In genomic region chr11:125285844-125286243, GRCh38 we compare ENCODE assay signal across 19 cellular contexts.
"Had no signal": no experiment of that assay in that cellular context is flagged by ENCODE, and none has a peak within 500 bp of the region (broad histone marks: within the 10 kb centered on the region; RNA-seq: fewer than 3 reads in every experiment).

No MANE protein-coding gene starts in this region.

- H3K36me3 Mint-ChIP-seq: activated naive CD8-positive, alpha-beta T cell treated with anti-CD3 and anti-CD28 coated beads, Interleukin-2, amount 10 ng/mL, durations not matched to agents 7 days and 5 days had no signal

- ATAC-seq: activated CD8-positive, alpha-beta T cell treated with anti-CD3 and anti-CD28 coated beads, Interleukin-2, amount 10 ng/mL, durations not matched to agents 7 days and 5 days; SK-N-SH treated with all-trans-retinoic acid at 6 μM for 48 hours; stimulated activated naive CD8-positive, alpha-beta T cell treated with anti-CD3 and anti-CD28 coated beads, Interleukin-15, Interleukin-2, amounts not matched to agents 100 U/mL and 50 U/mL, for 24 hours had no signal

- H3K4me3 ChIP-seq: cardiac muscle cell, left ventricle myocardium inferior, prostate gland, right atrium auricular region had no signal

- H3K4me3 Mint-ChIP-seq: activated CD8-positive, alpha-beta T cell treated with anti-CD3 and anti-CD28 coated beads, Interleukin-2, amount 10 ng/mL, durations not matched to agents 7 days and 5 days; activated naive CD8-positive, alpha-beta T cell treated with anti-CD3 and anti-CD28 coated beads, Interleukin-2, amount 10 ng/mL, durations not matched to agents 7 days and 5 days; dendritic cell treated with granulocyte-macrophage colony-stimulating factor and Interleukin-4, amounts not matched to agents 40 ng/mL and 50 ng/mL, for 4 days had no signal

- H3K27ac ChIP-seq: cardiac muscle cell, prostate gland, right atrium auricular region had no signal

- H3K9me3 Mint-ChIP-seq: activated naive CD8-positive, alpha-beta T cell treated with anti-CD3 and anti-CD28 coated beads, Interleukin-2, amount 10 ng/mL, durations not matched to agents 7 days and 5 days; activated T-helper 2 cell treated with anti-CD3 and anti-CD28 coated beads, Interferon-gamma antibody, Interleukin-2, Interleukin-4, amounts not matched to agents 10 μg/mL and 5 μg/mL and 100 μg/mL, durations not matched to agents 14 hours and 24 hours and 36 hours; dendritic cell treated with granulocyte-macrophage colony-stimulating factor and Interleukin-4, amounts not matched to agents 40 ng/mL and 50 ng/mL, for 4 days had no signal

- H3K4me1 Mint-ChIP-seq: activated naive CD8-positive, alpha-beta T cell treated with anti-CD3 and anti-CD28 coated beads, Interleukin-2, amount 10 ng/mL, durations not matched to agents 7 days and 5 days had no signal

- DNase-seq: activated CD4-positive, alpha-beta T cell treated with anti-CD3 and anti-CD28 coated beads for 1 hour; activated CD4-positive, alpha-beta T cell treated with anti-CD3 and anti-CD28 coated beads, Interleukin-2, amount 50 U/mL, for 1 hour; activated CD8-positive, alpha-beta T cell treated with anti-CD3 and anti-CD28 coated beads, Interleukin-2, amount 10 ng/mL, durations not matched to agents 7 days and 5 days; activated naive CD4-positive, alpha-beta T cell; activated naive CD8-positive, alpha-beta T cell treated with anti-CD3 and anti-CD28 coated beads, Interleukin-2, amount 10 ng/mL, durations not matched to agents 7 days and 5 days; activated T-cell treated with anti-CD3 and anti-CD28 coated beads, Interleukin-2, amount 50 U/mL, for 1 hour; amniotic stem cell; effector CD4-positive, alpha-beta T cell; erythroblast; foreskin fibroblast; left ventricle myocardium inferior; stimulated activated CD4-positive, alpha-beta T cell treated with anti-CD3 and anti-CD28 coated beads, Interleukin-4, amount 100 ng/mL, for 4 hours; stimulated activated naive CD8-positive, alpha-beta T cell treated with anti-CD3 and anti-CD28 coated beads, Interleukin-15, Interleukin-2, amounts not matched to agents 100 U/mL and 50 U/mL, for 24 hours had no signal

- H3K36me3 ChIP-seq: cardiac muscle cell, left ventricle myocardium inferior, prostate gland, right atrium auricular region had no signal

- H3K9me3 ChIP-seq: left ventricle myocardium inferior, prostate gland, right atrium auricular region had no signal

- H3K27ac Mint-ChIP-seq: activated CD8-positive, alpha-beta T cell treated with anti-CD3 and anti-CD28 coated beads, Interleukin-2, amount 10 ng/mL, durations not matched to agents 7 days and 5 days; activated naive CD8-positive, alpha-beta T cell treated with anti-CD3 and anti-CD28 coated beads, Interleukin-2, amount 10 ng/mL, durations not matched to agents 7 days and 5 days; activated T-helper 2 cell treated with anti-CD3 and anti-CD28 coated beads, Interferon-gamma antibody, Interleukin-2, Interleukin-4, amounts not matched to agents 10 μg/mL and 5 μg/mL and 100 μg/mL, durations not matched to agents 14 hours and 24 hours and 36 hours; dendritic cell treated with granulocyte-macrophage colony-stimulating factor and Interleukin-4, amounts not matched to agents 40 ng/mL and 50 ng/mL, for 4 days had no signal

- H3K27me3 ChIP-seq: cardiac muscle cell, right atrium auricular region had no signal
